36 cellular contexts compared by ENCODE assay signal in the genomic region with DNA sequence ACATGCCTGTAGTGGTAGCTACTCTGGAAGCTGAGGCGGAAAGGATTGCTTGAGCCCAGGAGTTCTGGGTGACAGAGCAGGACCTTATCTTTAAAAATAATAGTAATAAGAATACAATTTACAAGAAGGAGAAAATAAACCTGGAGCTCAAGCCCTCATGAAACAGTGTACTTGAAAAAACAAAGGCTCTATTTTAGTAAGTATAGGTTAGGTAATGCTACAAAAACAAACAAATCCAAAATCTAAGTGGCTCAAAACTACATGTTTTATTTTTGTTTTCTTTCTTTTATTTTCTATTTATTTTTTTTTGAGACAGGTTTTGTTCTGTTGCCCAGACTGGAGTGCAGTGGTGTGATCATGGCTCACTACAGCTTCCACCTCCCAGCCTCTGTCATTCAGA.
"Had no signal": no experiment of that assay in that cellular context is flagged by ENCODE, and none has a peak within 500 bp of the region (broad histone marks: within the 10 kb centered on the region; RNA-seq: fewer than 3 reads in every experiment).

No MANE protein-coding gene starts in this region.

- H3K27me3 ChIP-seq: ascending aorta, cardiac muscle cell had no signal

- H3K27me3 Mint-ChIP-seq: activated B cell treated with CpG ODN at 0.5 μM for 24 hours; activated CD4-positive, alpha-beta memory T cell treated with anti-CD3 and anti-CD28 coated beads for 36 hours; activated CD4-positive, alpha-beta T cell treated with anti-CD3 and anti-CD28 coated beads, Interleukin-2, amount 10 ng/mL, durations not matched to agents 24 days and 14 days; activated CD8-positive, alpha-beta T cell treated with anti-CD3 and anti-CD28 coated beads for 36 hours; activated naive CD4-positive, alpha-beta T cell treated with anti-CD3 and anti-CD28 coated beads, Interleukin-2, amount 10 ng/mL, durations not matched to agents 7 days and 5 days; activated naive CD4-positive, alpha-beta T cell treated with anti-CD3 and anti-CD28 coated beads, Interleukin-2, amount 50 U/mL, for 24 hours; activated naive CD8-positive, alpha-beta T cell; activated naive CD8-positive, alpha-beta T cell treated with anti-CD3 and anti-CD28 coated beads, Interleukin-2, amount 50 U/mL, for 24 hours; activated T-helper 17 cell treated with anti-CD3 and anti-CD28 coated beads, Interleukin-2, amount 50 U/mL, for 72 hours; brain; central memory CD8-positive, alpha-beta T cell had no signal

- H3K36me3 Mint-ChIP-seq: activated CD4-positive, alpha-beta memory T cell treated with anti-CD3 and anti-CD28 coated beads for 36 hours; activated naive CD4-positive, alpha-beta T cell treated with anti-CD3 and anti-CD28 coated beads, Interleukin-2, amount 50 U/mL, for 24 hours; activated naive CD8-positive, alpha-beta T cell had no signal

- H3K9me3 ChIP-seq: ascending aorta had no signal

- H3K27ac Mint-ChIP-seq: activated B cell treated with CpG ODN at 0.5 μM for 24 hours; activated CD4-positive, alpha-beta memory T cell treated with anti-CD3 and anti-CD28 coated beads for 36 hours; activated CD4-positive, alpha-beta T cell treated with anti-CD3 and anti-CD28 coated beads, Interleukin-2, amount 10 ng/mL, durations not matched to agents 24 days and 14 days; activated CD8-positive, alpha-beta T cell treated with anti-CD3 and anti-CD28 coated beads for 36 hours; activated naive CD4-positive, alpha-beta T cell treated with anti-CD3 and anti-CD28 coated beads, Interleukin-2, amount 10 ng/mL, durations not matched to agents 7 days and 5 days; activated naive CD8-positive, alpha-beta T cell; activated naive CD8-positive, alpha-beta T cell treated with anti-CD3 and anti-CD28 coated beads, Interleukin-2, amount 10 ng/mL, durations not matched to agents 7 days and 5 days; activated naive CD8-positive, alpha-beta T cell treated with anti-CD3 and anti-CD28 coated beads, Interleukin-2, amount 50 U/mL, for 24 hours; activated T-cell treated with anti-CD3 and anti-CD28 coated beads, Interleukin-2, amount 50 U/mL, for 72 hours; activated T-helper 1 cell treated with anti-CD3 and anti-CD28 coated beads, Interleukin-12 subunit alpha, Interleukin-12 subunit beta, Interleukin-2, Interleukin-4 antibody, amounts not matched to agents 30 ng/mL and 10 ng/mL and 1 ng/mL, durations not matched to agents 14 hours and 24 hours and 36 hours; activated T-helper 17 cell treated with anti-CD3 and anti-CD28 coated beads, Interleukin-2, amount 50 U/mL, for 72 hours; brain; T-helper 1 cell treated with Interleukin-12 subunit alpha and Interleukin-12 subunit beta and Interleukin-4 antibody, amounts not matched to agents 30 μg/mL and 1 μg/mL, for 36 hours; T-helper 2 cell treated with Interferon-gamma antibody and Interleukin-4, amounts not matched to agents 5 μg/mL and 100 μg/mL, for 36 hours had no signal

- H3K4me1 ChIP-seq: ascending aorta had no signal

- DNase-seq: activated B cell treated with CpG ODN at 0.5 μM for 24 hours; activated CD4-positive, alpha-beta memory T cell treated with anti-CD3 and anti-CD28 coated beads for 36 hours; activated CD4-positive, alpha-beta T cell treated with anti-CD3 and anti-CD28 coated beads for 4 hours; activated CD4-positive, alpha-beta T cell treated with anti-CD3 and anti-CD28 coated beads, Interleukin-2, amount 10 ng/mL, durations not matched to agents 24 days and 14 days; activated CD4-positive, alpha-beta T cell treated with anti-CD3 and anti-CD28 coated beads, Interleukin-2, amount 50 U/mL, for 1 hour; activated CD4-positive, alpha-beta T cell treated with anti-CD3 and anti-CD28 coated beads, Interleukin-2, amount 50 U/mL, for 4 hours; activated CD4-positive, CD25-positive, alpha-beta regulatory T cell treated with anti-CD3 and anti-CD28 coated beads, Interleukin-2, amount 50 U/mL, for 72 hours; activated CD8-positive, alpha-beta memory T cell treated with anti-CD3 and anti-CD28 coated beads, Interleukin-2, amount 50 U/mL, for 4 hours; activated CD8-positive, alpha-beta T cell treated with anti-CD3 and anti-CD28 coated beads for 36 hours; activated gamma-delta T cell; activated naive CD4-positive, alpha-beta T cell treated with anti-CD3 and anti-CD28 coated beads, Interleukin-2, amount 10 ng/mL, durations not matched to agents 7 days and 5 days; activated naive CD4-positive, alpha-beta T cell treated with Interleukin-2 at 50 U/mL for 16 hours; activated naive CD8-positive, alpha-beta T cell treated with anti-CD3 and anti-CD28 coated beads, Interleukin-2, amount 10 ng/mL, durations not matched to agents 7 days and 5 days; activated naive CD8-positive, alpha-beta T cell treated with anti-CD3 and anti-CD28 coated beads, Interleukin-2, amount 50 U/mL, for 24 hours; activated T-cell treated with anti-CD3 and anti-CD28 coated beads for 4 hours; activated T-cell treated with anti-CD3 and anti-CD28 coated beads, Interleukin-2, amount 50 U/mL, for 1 hour; activated T-cell treated with anti-CD3 and anti-CD28 coated beads, Interleukin-2, amount 50 U/mL, for 4 hours; activated T-cell treated with anti-CD3 and anti-CD28 coated beads, Interleukin-2, amount 50 U/mL, for 72 hours; amygdala; anterior cingulate cortex; caudate nucleus; cerebellar nuclear complex; T-helper 1 cell; T-helper 2 cell; T-helper 9 cell had no signal

- ATAC-seq: activated CD8-positive, alpha-beta T cell treated with anti-CD3 and anti-CD28 coated beads for 36 hours; activated naive CD8-positive, alpha-beta T cell treated with anti-CD3 and anti-CD28 coated beads, Interleukin-2, amount 50 U/mL, for 24 hours; activated T-cell treated with anti-CD3 and anti-CD28 coated beads, Interleukin-2, amount 50 U/mL, for 4 hours; activated T-cell treated with anti-CD3 and anti-CD28 coated beads, Interleukin-2, amount 50 U/mL, for 72 hours; activated T-helper 17 cell treated with anti-CD3 and anti-CD28 coated beads, Interleukin-2, amount 50 U/mL, for 72 hours had no signal

- H3K4me3 Mint-ChIP-seq: activated B cell treated with CpG ODN at 0.5 μM for 24 hours; activated CD4-positive, alpha-beta memory T cell treated with anti-CD3 and anti-CD28 coated beads for 36 hours; activated CD4-positive, alpha-beta T cell treated with anti-CD3 and anti-CD28 coated beads, Interleukin-2, amount 10 ng/mL, durations not matched to agents 24 days and 14 days; activated CD8-positive, alpha-beta T cell treated with anti-CD3 and anti-CD28 coated beads for 36 hours; activated naive CD4-positive, alpha-beta T cell treated with anti-CD3 and anti-CD28 coated beads, Interleukin-2, amount 10 ng/mL, durations not matched to agents 7 days and 5 days; activated naive CD4-positive, alpha-beta T cell treated with anti-CD3 and anti-CD28 coated beads, Interleukin-2, amount 50 U/mL, for 24 hours; activated naive CD8-positive, alpha-beta T cell; activated naive CD8-positive, alpha-beta T cell treated with anti-CD3 and anti-CD28 coated beads, Interleukin-2, amount 10 ng/mL, durations not matched to agents 7 days and 5 days; activated naive CD8-positive, alpha-beta T cell treated with anti-CD3 and anti-CD28 coated beads, Interleukin-2, amount 50 U/mL, for 24 hours; activated T-cell treated with anti-CD3 and anti-CD28 coated beads, Interleukin-2, amount 50 U/mL, for 4 hours; activated T-cell treated with anti-CD3 and anti-CD28 coated beads, Interleukin-2, amount 50 U/mL, for 72 hours; activated T-helper 1 cell treated with anti-CD3 and anti-CD28 coated beads, Interleukin-12 subunit alpha, Interleukin-12 subunit beta, Interleukin-2, Interleukin-4 antibody, amounts not matched to agents 30 ng/mL and 10 ng/mL and 1 ng/mL, durations not matched to agents 14 hours and 24 hours and 36 hours; activated T-helper 17 cell treated with anti-CD3 and anti-CD28 coated beads, Interleukin-2, amount 50 U/mL, for 72 hours; brain; central memory CD8-positive, alpha-beta T cell; T-helper 1 cell treated with Interleukin-12 subunit alpha and Interleukin-12 subunit beta and Interleukin-4 antibody, amounts not matched to agents 30 μg/mL and 1 μg/mL, for 36 hours; T-helper 2 cell treated with Interferon-gamma antibody and Interleukin-4, amounts not matched to agents 5 μg/mL and 100 μg/mL, for 36 hours had no signal

- H3K36me3 ChIP-seq: ascending aorta, cardiac muscle cell had no signal

- H3K9me3 Mint-ChIP-seq: activated B cell treated with CpG ODN at 0.5 μM for 24 hours; activated CD4-positive, alpha-beta memory T cell treated with anti-CD3 and anti-CD28 coated beads for 36 hours; activated naive CD4-positive, alpha-beta T cell treated with anti-CD3 and anti-CD28 coated beads, Interleukin-2, amount 50 U/mL, for 24 hours; activated naive CD8-positive, alpha-beta T cell treated with anti-CD3 and anti-CD28 coated beads, Interleukin-2, amount 50 U/mL, for 24 hours; activated T-cell treated with anti-CD3 and anti-CD28 coated beads, Interleukin-2, amount 50 U/mL, for 4 hours; activated T-cell treated with anti-CD3 and anti-CD28 coated beads, Interleukin-2, amount 50 U/mL, for 72 hours; activated T-helper 17 cell treated with anti-CD3 and anti-CD28 coated beads, Interleukin-2, amount 50 U/mL, for 72 hours; central memory CD8-positive, alpha-beta T cell had no signal

- H3K4me3 ChIP-seq: ascending aorta, cardiac muscle cell had no signal

- H3K27ac ChIP-seq: ascending aorta, cardiac muscle cell, VCaP had no signal

- H3K4me1 Mint-ChIP-seq: brain had no signal
